ENCODE assay signal across 9 cellular contexts in genomic region chr3:17639765-17640164, GRCh38.
DNase-seq lines count a peak whose midpoint lies in the region; ATAC-seq, FAIRE-seq and TF ChIP-seq lines count a peak whose summit lies in the region.
"Had no signal": no experiment of that assay in that cellular context is flagged by ENCODE, and none has a peak within 500 bp of the region (broad histone marks: within the 10 kb centered on the region; RNA-seq: fewer than 3 reads in every experiment).

No MANE protein-coding gene starts in this region.

- H3K9me3 ChIP-seq in adipocyte (ENCODE audit: control insufficient read depth, low read length), result no peaks in the 10 kb centered on the region

- H3K9ac ChIP-seq in adipocyte (ENCODE audit: low read length), result peak overlapping the region; percentile 18

- no peak overlapping the region for H3K4me3 ChIP-seq in AG09309 (ENCODE audit: control insufficient read depth, low read depth, low read length)
- H3K4me3 ChIP-seq in adipocyte (ENCODE audit: low read length), result peak overlapping the region; percentile 58

- H3K36me3 ChIP-seq in adipocyte (ENCODE audit: control insufficient read depth, insufficient read depth, low read length, severe bottlenecking), result no peaks in the 10 kb centered on the region

- no peak for TF ChIP-seq CTCF in AG09309 (IDR thresholded peaks at IDR 0.05; ENCODE audit: control insufficient read depth, insufficient read depth, low read depth, low read length, missing control alignments)

- FAIRE-seq in GM19239 (lab: Jason Lieb, UNC), result no peak

- no peak for ATAC-seq in esophagus mucosa
- ATAC-seq: naive thymus-derived CD4-positive, alpha-beta T cell had no signal

- peaks cover 71% of the 10 kb centered on the region for H3K4me1 ChIP-seq in adipocyte (ENCODE audit: control insufficient read depth, insufficient read depth, low read length)

- DNase-seq in AG09309 (ENCODE audit: low read depth) (peak; percentile 65), HuH-7 (ENCODE audit: low spot score) (peak; percentile 18), adipocyte (ENCODE audit: low read depth) (peak; percentile 94), left kidney (ENCODE audit: low read depth, low spot score) (peak; percentile 8), GM19239 (ENCODE audit: insufficient read length, low spot score) (no peak)
- no peak for DNase-seq in activated CD4-positive, CD25-positive, alpha-beta regulatory T cell treated with anti-CD3 and anti-CD28 coated beads, Interleukin-2, amount 50 U/mL, for 72 hours
- DNase-seq in stimulated activated CD4-positive, alpha-beta T cell treated with anti-CD3 and anti-CD28 coated beads, Interleukin-4, amount 100 ng/mL, for 24 hours, result no peak
- DNase-seq: naive thymus-derived CD4-positive, alpha-beta T cell had no signal

- H3K27me3 ChIP-seq in adipocyte (replicated peaks; ENCODE audit: control insufficient read depth, insufficient read depth, low read length), result no peaks in the 10 kb centered on the region

Comparison
In these comparisons a context has a peak if more than half of its experiments do, and no peak if none do; other contexts are left out.
1. DNase-seq: peak in AG09309 (single experiment), HuH-7 (single experiment), adipocyte (single experiment) and left kidney (single experiment); none in activated CD4-positive, CD25-positive, alpha-beta regulatory T cell treated with anti-CD3 and anti-CD28 coated beads, Interleukin-2, amount 50 U/mL, for 72 hours (single experiment), GM19239 (single experiment) and stimulated activated CD4-positive, alpha-beta T cell treated with anti-CD3 and anti-CD28 coated beads, Interleukin-4, amount 100 ng/mL, for 24 hours (single experiment).